In genomic region chr1:235971571-235972315, GRCh38 we compare ENCODE assay signal across 8 cellular contexts.
A peak's percentile ranks its signal among the peaks of the same experiment; 100 is the strongest.
DNase-seq lines count a peak whose midpoint lies in the region; TF ChIP-seq lines count a peak whose summit lies in the region.

No MANE protein-coding gene starts in this region.

- H2AFZ ChIP-seq in SK-N-SH (ENCODE audit: low read depth), result peak overlapping the region; percentile 61

- peak overlapping the region; percentile 83 for H3K9ac ChIP-seq in SK-N-SH

- H3K4me1 ChIP-seq in SK-N-SH (ENCODE audit: control insufficient read depth in 1 of 2, insufficient read depth in 2 of 2, low read depth in 1 of 2, low read length in 1 of 2) (peaks cover 3 to 10% of the 10 kb centered on the region in 2 experiments), thymus (ENCODE audit: control insufficient read depth, insufficient read depth, low read length) (peaks cover 3% of the 10 kb centered on the region)

- peaks cover 2% of the 10 kb centered on the region for H3K9me3 Mint-ChIP-seq in activated naive CD8-positive, alpha-beta T cell treated with anti-CD3 and anti-CD28 coated beads for 36 hours
- no peaks in the 10 kb centered on the region for H3K9me3 Mint-ChIP-seq in osteocyte (ENCODE audit: unreplicated experiment)

- TF ChIP-seq POLR2A in GM10847 (IDR thresholded peaks at IDR 0.05; ENCODE audit: extremely low read depth, insufficient read length), result peak; percentile 43

- H3K27ac Mint-ChIP-seq in activated naive CD8-positive, alpha-beta T cell treated with anti-CD3 and anti-CD28 coated beads for 36 hours, result peak overlapping the region; percentile 95
- peak overlapping the region; percentile 97 for H3K27ac Mint-ChIP-seq in osteocyte (ENCODE audit: unreplicated experiment)

- H3K4me2 ChIP-seq in SK-N-SH, result peak overlapping the region; percentile 78

- CTCF ChIA-PET in SK-N-SH (lab: Yijun Ruan, JAX), result interaction anchor here (0.5 to 3.0 kb wide), 78 partner anchors 9 to 696 kb away, joined by 3 to 87 read pairs (median 5); partner anchors contain the start of genes B3GALNT2, LYST and NID1

- peaks cover 17% of the 10 kb centered on the region for H3F3A ChIP-seq in SK-N-SH (replicated peaks; ENCODE audit: insufficient read depth)

- H3K36me3 Mint-ChIP-seq in activated naive CD8-positive, alpha-beta T cell treated with anti-CD3 and anti-CD28 coated beads for 36 hours, result no peaks in the 10 kb centered on the region
- peaks cover 7% of the 10 kb centered on the region for H3K36me3 Mint-ChIP-seq in osteocyte (ENCODE audit: unreplicated experiment)

- peak; percentile 96 for TF ChIP-seq RAD21 in SK-N-SH (IDR thresholded peaks at IDR 0.05; ENCODE audit: low read length)

- peak in 1 of 2 experiments; percentile 26; a peak in 2 of 4 replicates for TF ChIP-seq EP300 in SK-N-SH (IDR thresholded peaks at IDR 0.05; ENCODE audit: borderline replicate concordance in 1 of 2, low read depth in 1 of 2, low read length in 1 of 2)

- H3K4me3 Mint-ChIP-seq in activated naive CD8-positive, alpha-beta T cell treated with anti-CD3 and anti-CD28 coated beads for 36 hours, result peak overlapping the region; percentile 75
- peak overlapping the region; percentile 56 for H3K4me3 Mint-ChIP-seq in osteocyte (ENCODE audit: unreplicated experiment)

- peak; percentile 80 for TF ChIP-seq CTCF in HFF-Myc (IDR thresholded peaks at IDR 0.05; ENCODE audit: low read depth, low read length, missing control alignments)
- peak; percentile 88 for TF ChIP-seq CTCF in SK-N-SH (IDR thresholded peaks at IDR 0.05)
- peak; percentile 93 for TF ChIP-seq CTCF in osteocyte (IDR thresholded peaks at IDR 0.05)

- no peaks in the 10 kb centered on the region for H3K27me3 Mint-ChIP-seq in activated naive CD8-positive, alpha-beta T cell treated with anti-CD3 and anti-CD28 coated beads for 36 hours
- no peaks in the 10 kb centered on the region for H3K27me3 Mint-ChIP-seq in osteocyte (ENCODE audit: unreplicated experiment)

- no peaks in the 10 kb centered on the region for H3K27me3 ChIP-seq in SK-N-SH (ENCODE audit: insufficient read depth)
- no peaks in the 10 kb centered on the region for H3K27me3 ChIP-seq in thymus (ENCODE audit: control insufficient read depth, insufficient read depth)

- H3K36me3 ChIP-seq in SK-N-SH (replicated peaks in 1 of 2; ENCODE audit: control insufficient read depth in 1 of 2, insufficient read depth in 2 of 2, low read length in 1 of 2) (peaks cover 4 to 10% of the 10 kb centered on the region in 2 experiments), thymus (ENCODE audit: control insufficient read depth, insufficient read depth) (no peaks in the 10 kb centered on the region)

- DNase-seq in HFF-Myc (ENCODE audit: extremely low read depth, low read depth) (peak; percentile 92), NAMALWA (ENCODE audit: low spot score) (peak; percentile 97), SK-N-SH (peak; percentile 85), head of caudate nucleus (peak; percentile 77 to 95 (median 88)), osteocyte (ENCODE audit: extremely low spot score, unreplicated experiment) (peak; percentile 95)
- DNase-seq in activated naive CD8-positive, alpha-beta T cell treated with anti-CD3 and anti-CD28 coated beads for 36 hours, result peak; percentile 89

- intact Hi-C loops in head of caudate nucleus (cut with DNase I), result loop anchor here (5.0 kb wide), 1 partner anchor 104 kb away; the partner anchor contains the start of gene LYST

- no peaks in the 10 kb centered on the region for H3K9me3 ChIP-seq in SK-N-SH
- H3K9me3 ChIP-seq in thymus (ENCODE audit: control insufficient read depth), result no peaks in the 10 kb centered on the region

- no peaks in the 10 kb centered on the region for H3K9me2 ChIP-seq in SK-N-SH

- no peaks in the 10 kb centered on the region for H4K20me1 ChIP-seq in SK-N-SH (ENCODE audit: insufficient read depth)

- H3K4me1 Mint-ChIP-seq in activated naive CD8-positive, alpha-beta T cell treated with anti-CD3 and anti-CD28 coated beads for 36 hours, result peaks cover 18% of the 10 kb centered on the region
- peaks cover 20% of the 10 kb centered on the region for H3K4me1 Mint-ChIP-seq in osteocyte (ENCODE audit: unreplicated experiment)

- WGBS in SK-N-SH (ENCODE audit: low lambda C conversion rate), result 23% methylated on average over 28 of the region's 29 CpGs
- WGBS in thymus, result 20% methylated on average over 29 of the region's 29 CpGs

- peak overlapping the region; percentile 87 to 98 for H3K27ac ChIP-seq in SK-N-SH (ENCODE audit: low read depth in 2 of 2, low read length in 1 of 2)
- H3K27ac ChIP-seq in thymus (ENCODE audit: low read depth), result peak overlapping the region; percentile 92

- no peaks in the 10 kb centered on the region for H3K79me2 ChIP-seq in SK-N-SH (ENCODE audit: insufficient read depth)

- H3K4me3 ChIP-seq in HFF-Myc (replicated peaks; ENCODE audit: low read depth, low read length) (peak overlapping the region; percentile 37), SK-N-SH (ENCODE audit: low read depth in 2 of 2, low read length in 1 of 2) (peak overlapping the region; percentile 20 to 36), thymus (ENCODE audit: low read length) (peak overlapping the region; percentile 39)

- POLR2A ChIA-PET in SK-N-SH (lab: Yijun Ruan, JAX), result interaction anchor here (0.6 to 1.8 kb wide), 4 partner anchors 54 to 478 kb away, joined by 3 to 10 read pairs (median 7); partner anchors contain the start of gene LYST

TF ChIP-seq in SK-N-SH, 30 proteins besides CTCF, POLR2A, EP300 and RAD21 (continues in another document):
- TF ChIP-seq REST (IDR thresholded peaks at IDR 0.05; ENCODE audit: low read depth, low read length) (peak; percentile 29; the same call in 1 of the 2 replicates), SMC3 (IDR thresholded peaks at IDR 0.05; ENCODE audit: low read depth, low read length) (peak; percentile 87), MAX (IDR thresholded peaks at IDR 0.05; ENCODE audit: low read depth) (peak; percentile 70), CHD2 (IDR thresholded peaks at IDR 0.05; ENCODE audit: low read length, partially characterized antibody) (no peak), USF2 (IDR thresholded peaks at IDR 0.05; ENCODE audit: borderline replicate concordance, low read depth, low read length) (no peak), YY1 (IDR thresholded peaks at IDR 0.05; ENCODE audit: low read depth) (peak; percentile 47; the same call in 1 of the 2 replicates), JUND (IDR thresholded peaks at IDR 0.05) (0 out of 2 replicates have a peak, but pooled peaks have one; percentile 22), GABPA (IDR thresholded peaks at IDR 0.05; ENCODE audit: low read depth) (no peak), TCF12 (IDR thresholded peaks at IDR 0.05) (peak; percentile 50), PBX3 (IDR thresholded peaks at IDR 0.05) (peak; percentile 39; the same call in 1 of the 2 replicates), GATA2 (CRISPR knock-in tag; IDR thresholded peaks at IDR 0.05) (no peak), RXRA (IDR thresholded peaks at IDR 0.05; ENCODE audit: borderline replicate concordance, low read depth) (no peak), FOSL2 (IDR thresholded peaks at IDR 0.05; ENCODE audit: borderline replicate concordance, low read depth) (0 out of 2 replicates have a peak, but pooled peaks have one; percentile 17), MXI1 (IDR thresholded peaks at IDR 0.05; ENCODE audit: low read depth, low read length) (peak; percentile 88), SIN3A (IDR thresholded peaks at IDR 0.05; ENCODE audit: borderline replicate concordance, low read depth, low read length) (peak; percentile 39; the same call in 1 of the 2 replicates), NFIC (IDR thresholded peaks at IDR 0.05; ENCODE audit: borderline replicate concordance) (no peak)

Comparison
In these comparisons a context has a peak if more than half of its experiments do, and no peak if none do; other contexts are left out.
1. Peak in every context shown above with its lines: DNase-seq, H3K4me3 ChIP-seq and H3K27ac ChIP-seq.